In genomic region chr11:6735306-6735705, GRCh38 we compare ENCODE assay signal across 12 cellular contexts. TPM values are rescaled to one million over a fixed set of nuclear protein-coding genes. Genes with fewer than 3 reads are reported as not detected.
DNase-seq lines count a peak whose midpoint lies in the region; ATAC-seq, FAIRE-seq and TF ChIP-seq lines count a peak whose summit lies in the region.
"Had no signal": no experiment of that assay in that cellular context is flagged by ENCODE, and none has a peak within 500 bp of the region (broad histone marks: within the 10 kb centered on the region; RNA-seq: fewer than 3 reads in every experiment).

No MANE protein-coding gene starts in this region.

- in situ Hi-C loops in mammary epithelial cell (cut with MboI; ENCODE audit: low sequenced_read_pairs in 2 of 2) = no loop called here
- in situ Hi-C loops in SK-MEL-5 (cut with HindIII; ENCODE audit: low pct_unique_long_range_greater_than_20kb, low sequenced_read_pairs) = no loop called here

- FAIRE-seq in urothelium cell line (lab: Jason Lieb, UNC) = no peak

- CTCF ChIA-PET in mammary epithelial cell (lab: Charles Lee; ENCODE audit: low non-redundant PET) = no interaction called here

- H3K4me3 ChIP-seq in mammary epithelial cell (replicated peaks in 1 of 3; ENCODE audit: insufficient read depth in 1 of 3, low read depth in 2 of 3, low read length in 3 of 3) = no peak overlapping the region
- no peak overlapping the region for H3K4me3 ChIP-seq in breast epithelium
- H3K4me3 ChIP-seq: GM23338 had no signal

- no TSS peak for BruUV-seq in mammary epithelial cell (replicated peaks; lab: Mats Ljungman, UMichigan)

- no peaks in the 10 kb centered on the region for H3K4me1 ChIP-seq in mammary epithelial cell (ENCODE audit: insufficient read depth, low read length)
- H3K4me1 ChIP-seq in breast epithelium = no peaks in the 10 kb centered on the region
- H3K4me1 ChIP-seq in foreskin keratinocyte = no peaks in the 10 kb centered on the region

- H2AFZ ChIP-seq in mammary epithelial cell (ENCODE audit: low read depth, low read length) = no peak overlapping the region
- H2AFZ ChIP-seq: GM23338 had no signal

- TF ChIP-seq CTCF in mammary epithelial cell (conservative IDR thresholded peaks at IDR 0.05 in 1 of 2, IDR thresholded peaks at IDR 0.05 in 1 of 2; ENCODE audit: extremely low read depth in 1 of 2, insufficient read depth in 1 of 2, low read depth in 1 of 2, low read length in 2 of 2) = no peak
- no peak for TF ChIP-seq CTCF in breast epithelium (IDR thresholded peaks at IDR 0.05)
- TF ChIP-seq CTCF in foreskin keratinocyte (conservative IDR thresholded peaks at IDR 0.05) = no peak

- H3K9me3 ChIP-seq in mammary epithelial cell (replicated peaks; ENCODE audit: insufficient read depth, low read length) (no peaks in the 10 kb centered on the region), breast epithelium (no peaks in the 10 kb centered on the region)

- H3K27me3 ChIP-seq in mammary epithelial cell (ENCODE audit: insufficient read depth, low read length) = no peaks in the 10 kb centered on the region
- H3K27me3 ChIP-seq in breast epithelium = no peaks in the 10 kb centered on the region
- H3K27me3 ChIP-seq in foreskin keratinocyte = no peaks in the 10 kb centered on the region

- WGBS in mammary epithelial cell (ENCODE audit: low coverage, missing lambda C conversion rate) = 79% methylated on average over 3 of the region's 3 CpGs

- dilution Hi-C loops in mammary epithelial cell (cut with HindIII; ENCODE audit: low sequenced_read_pairs) = no loop called here

- H3K27ac ChIP-seq in mammary epithelial cell (ENCODE audit: insufficient read depth, low read depth, low read length) (no peak overlapping the region), breast epithelium (no peak overlapping the region), foreskin keratinocyte (no peak overlapping the region)

- no peaks in the 10 kb centered on the region for H4K20me1 ChIP-seq in mammary epithelial cell (ENCODE audit: insufficient read depth, low read length)

- intact Hi-C loops in mammary epithelial cell (cut with micrococcal nuclease) = no loop called here
- intact Hi-C loops in breast epithelium (cut with DNase I; ENCODE audit: low total_unique reads) = no loop called here

- H3K36me3 ChIP-seq in mammary epithelial cell (ENCODE audit: insufficient read depth, low read length) = no peaks in the 10 kb centered on the region
- H3K36me3 ChIP-seq in breast epithelium = no peaks in the 10 kb centered on the region

- TF ChIP-seq POLR2A in breast epithelium (IDR thresholded peaks at IDR 0.05) = no peak

- H3K79me2 ChIP-seq in mammary epithelial cell (ENCODE audit: insufficient read depth, low read length) = no peaks in the 10 kb centered on the region

- ATAC-seq in foreskin keratinocyte (peak; percentile 36), GM19023 (IDR thresholded peaks at IDR 0.05; ENCODE audit: unreplicated experiment) (no peak), HG02588 (IDR thresholded peaks at IDR 0.05; ENCODE audit: unreplicated experiment) (no peak)
- ATAC-seq: GM23338 had no signal

- H3K9ac ChIP-seq in mammary epithelial cell (ENCODE audit: insufficient read depth, low read length) = no peak overlapping the region

- DNase-seq in mammary epithelial cell = peak; percentile 9
- no peak for DNase-seq in breast epithelium (ENCODE audit: low spot score in 2 of 2)
- DNase-seq in SK-MEL-5 (ENCODE audit: low read depth, low spot score) = peak; percentile 78
- DNase-seq in foreskin keratinocyte = peak in 1 of 2 donors; percentile 16
- DNase-seq in urothelium cell line (ENCODE audit: low spot score) = peak; percentile 21
- no peak for DNase-seq in NCI-H510A treated with DMSO at 0.1 percent for 48 hours (lab: John Stamatoyannopoulos, UW)
- DNase-seq: effector CD4-positive, alpha-beta T cell; NCI-H1092 treated with DMSO at 0.1 percent for 48 hours; T-helper 9 cell had no signal

- no peak overlapping the region for H3K4me2 ChIP-seq in mammary epithelial cell (ENCODE audit: insufficient read depth, low read depth, low read length)
- H3K4me2 ChIP-seq: GM23338 had no signal

RNA-seq across cellular contexts. Expression of gene OR2AG2, which starts 36.5 kb away (rescaled TPM):
- total RNA-seq in mammary epithelial cell (1 to 10 TPM in 1 of 2 donors, under 1 TPM in 1; 0.80 to 1.0 TPM), breast epithelium (1 to 10 TPM in 1 of 3 donors, under 1 TPM in 1, not detected in 1; 0.44 to 3.6 TPM), foreskin keratinocyte (0.03 and 0.04 TPM in 2 replicates)
- polyA plus RNA-seq in mammary epithelial cell (0.31 TPM), foreskin keratinocyte (0.02 TPM in 1 of 2 replicates, not detected in the other)
- not detected for polyA minus RNA-seq in mammary epithelial cell
- total RNA-seq in SK-MEL-5 (2014; rRNA removed; shearing (Covaris generic)) = 0.08 and 0.61 TPM in 2 replicates
- polyA plus RNA-seq in SK-MEL-5 (2015; cell fraction: cytosol; rRNA removed) = 0.10 and 0.11 TPM in 2 replicates
- 0.07 TPM in 1 of 2 replicates, not detected in the other for polyA plus RNA-seq in SK-MEL-5 (2015; cell fraction: nucleus; rRNA removed)

RNA-seq across cellular contexts. Expression of gene OR2AG1, which starts 47.5 kb away (rescaled TPM):
- not detected for total RNA-seq in mammary epithelial cell
- not detected for polyA plus RNA-seq in mammary epithelial cell
- not detected for polyA minus RNA-seq in mammary epithelial cell
- total RNA-seq in breast epithelium = not detected
- total RNA-seq in SK-MEL-5 (2014; rRNA removed; shearing (Covaris generic)) = not detected in 2 replicates
- not detected in 2 replicates for polyA plus RNA-seq in SK-MEL-5 (2015; cell fraction: cytosol; rRNA removed)
- polyA plus RNA-seq in SK-MEL-5 (2015; cell fraction: nucleus; rRNA removed) = not detected in 2 replicates
- total RNA-seq in foreskin keratinocyte = not detected in 2 replicates
- not detected in 2 replicates for polyA plus RNA-seq in foreskin keratinocyte
- total RNA-seq: GM23338 had no signal

RNA-seq across cellular contexts. Expression of gene MRPL17, which starts 52.2 kb away (rescaled TPM):
- 10 to 100 TPM; 23.8 to 95.9 TPM for total RNA-seq in mammary epithelial cell
- 85.0 TPM for polyA plus RNA-seq in mammary epithelial cell
- polyA minus RNA-seq in mammary epithelial cell = 28.8 TPM
- total RNA-seq in breast epithelium = 10 to 100 TPM; 16.8 to 25.2 (median 18.9) TPM
- 58.3 and 62.6 TPM in 2 replicates for total RNA-seq in SK-MEL-5 (2014; rRNA removed; shearing (Covaris generic))
- polyA plus RNA-seq in SK-MEL-5 (2015; cell fraction: cytosol; rRNA removed) = 33.8 and 40.8 TPM in 2 replicates
- polyA plus RNA-seq in SK-MEL-5 (2015; cell fraction: nucleus; rRNA removed) = 21.2 and 25.4 TPM in 2 replicates
- total RNA-seq in foreskin keratinocyte = 70.5 and 78.7 TPM in 2 replicates
- 143 and 152 TPM in 2 replicates for polyA plus RNA-seq in foreskin keratinocyte

Comparison
In these comparisons a context has a peak if more than half of its experiments do, and no peak if none do; other contexts are left out.
1. DNase-seq: peak in mammary epithelial cell (single experiment), SK-MEL-5 (single experiment) and urothelium cell line (single experiment); none in breast epithelium (0 of 2) and NCI-H510A treated with DMSO at 0.1 percent for 48 hours (single experiment).